In the genomic region with DNA sequence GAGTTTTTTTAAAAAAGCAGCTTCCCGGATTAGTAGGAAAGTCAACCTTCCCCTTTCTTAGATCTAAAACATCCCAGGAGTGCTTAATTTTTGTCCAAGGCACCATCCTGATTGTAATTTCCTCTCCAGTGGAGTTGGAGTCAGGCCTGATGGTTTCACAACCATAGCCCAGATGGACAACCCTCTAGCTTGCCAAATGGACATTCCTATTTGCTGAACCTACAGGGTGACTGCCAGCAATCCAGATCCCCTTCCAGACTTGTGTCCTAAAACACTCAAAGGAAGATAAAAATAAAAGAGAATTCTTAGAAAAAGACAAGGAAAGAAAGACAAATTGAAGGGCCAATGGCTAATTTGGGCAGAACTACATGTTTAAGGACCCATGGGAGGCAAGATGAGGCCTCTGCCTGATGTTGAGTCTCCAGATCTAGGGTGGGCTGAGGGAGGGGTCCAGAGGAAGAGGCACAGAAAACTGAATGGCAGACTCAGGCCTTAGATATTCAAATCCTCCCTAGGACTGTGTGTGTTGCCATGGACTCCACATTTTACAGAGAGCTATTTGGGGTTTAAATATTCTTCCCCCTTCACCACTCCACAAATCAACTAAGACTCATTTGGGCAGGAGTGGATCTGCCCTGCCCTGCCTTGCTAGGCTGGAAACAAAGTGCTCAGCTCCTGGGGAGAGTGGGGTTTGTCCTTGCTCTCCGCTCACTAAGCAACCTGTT, we compare ENCODE assay signal across 10 cellular contexts. TPM values are rescaled to one million over a fixed set of nuclear protein-coding genes. Genes with fewer than 3 reads are reported as not detected.
DNase-seq lines count a peak whose midpoint lies in the region; ATAC-seq and TF ChIP-seq lines count a peak whose summit lies in the region.
"Had no signal": no experiment of that assay in that cellular context is flagged by ENCODE, and none has a peak within 500 bp of the region (broad histone marks: within the 10 kb centered on the region; RNA-seq: fewer than 3 reads in every experiment).

No MANE protein-coding gene starts in this region.

- no peak for TF ChIP-seq POLR2A in transverse colon (IDR thresholded peaks at IDR 0.05)

- no peak for TF ChIP-seq CTCF in endodermal cell (conservative IDR thresholded peaks at IDR 0.05)
- no peak for TF ChIP-seq CTCF in transverse colon (IDR thresholded peaks at IDR 0.05)

- H3K27me3 Mint-ChIP-seq in endodermal cell (ENCODE audit: insufficient read depth) = no peaks in the 10 kb centered on the region

- H3K36me3 ChIP-seq in endodermal cell (ENCODE audit: control insufficient read depth, insufficient read depth, low read length) (no peaks in the 10 kb centered on the region), transverse colon (no peaks in the 10 kb centered on the region)
- H3K36me3 ChIP-seq: SJSA1 had no signal

- no peaks in the 10 kb centered on the region for H3K36me3 Mint-ChIP-seq in endodermal cell (ENCODE audit: low read depth)

- no peak overlapping the region for H3K27ac Mint-ChIP-seq in endodermal cell

- intact Hi-C loops in transverse colon (cut with DNase I; ENCODE audit: low total_unique reads) = no loop called here

- no peaks in the 10 kb centered on the region for H3K9me3 Mint-ChIP-seq in endodermal cell

- H3K9me3 ChIP-seq in endodermal cell (ENCODE audit: control insufficient read depth, low read length) = no peaks in the 10 kb centered on the region
- H3K9me3 ChIP-seq in transverse colon = no peaks in the 10 kb centered on the region
- H3K9me3 ChIP-seq: SJSA1 had no signal

- H3K27me3 ChIP-seq in endodermal cell (ENCODE audit: control insufficient read depth, insufficient read depth, low read length, poor library complexity, severe bottlenecking) = no peaks in the 10 kb centered on the region
- no peaks in the 10 kb centered on the region for H3K27me3 ChIP-seq in transverse colon
- H3K27me3 ChIP-seq: SJSA1 had no signal

- H3K27ac ChIP-seq in endodermal cell (ENCODE audit: low read depth, low read length) = peak overlapping the region; percentile 70
- peak overlapping the region; percentile 29 to 79 (median 66) for H3K27ac ChIP-seq in transverse colon
- H3K27ac ChIP-seq: SJSA1 had no signal

- 94 to 100% methylated on average over 2 of the region's 2 CpGs for WGBS in endodermal cell (ENCODE audit: insufficient coverage in 1 of 2, insufficient read length in 1 of 2), 2 experiments
- WGBS in transverse colon (ENCODE audit: low coverage in 1 of 2), 2 donors = 67 to 73% methylated on average over 1 to 2 of the region's 2 CpGs

- H3K4me3 ChIP-seq in endodermal cell (ENCODE audit: low read length) (no peak overlapping the region), transverse colon (no peak overlapping the region)
- H3K4me3 ChIP-seq: SJSA1 had no signal

- ATAC-seq in HG02759 (IDR thresholded peaks at IDR 0.05; ENCODE audit: unreplicated experiment) = no peak

- in situ Hi-C loops in transverse colon (cut with MboI; ENCODE audit: low pct_ligation_motif_present in 1 of 4, low pct_unique_long_range_greater_than_20kb in 1 of 4, low sequenced_read_pairs in 3 of 4) = no loop called here

- no peaks in the 10 kb centered on the region for H3K4me1 ChIP-seq in endodermal cell (ENCODE audit: control insufficient read depth, insufficient read depth, low read length)
- H3K4me1 ChIP-seq in transverse colon = peaks cover 0 to 7% (median 0%) of the 10 kb centered on the region in 4 donors
- H3K4me1 ChIP-seq: SJSA1 had no signal

- no peak for TF ChIP-seq EP300 in transverse colon (IDR thresholded peaks at IDR 0.05; ENCODE audit: low read depth)

- H3K9ac ChIP-seq in endodermal cell (ENCODE audit: extremely low read depth, low read length, poor library complexity, severe bottlenecking) = no peak overlapping the region

- H3K4me3 Mint-ChIP-seq in endodermal cell = no peak overlapping the region

- H3K4me1 Mint-ChIP-seq in endodermal cell = no peaks in the 10 kb centered on the region

- DNase-seq in NCI-H446 treated with DMSO at 0.1 percent for 48 hours (lab: John Stamatoyannopoulos, UW) (peak; percentile 39), endodermal cell (no peak), midbrain (lab: John Stamatoyannopoulos, UW) (peak; percentile 27), transverse colon (peak; percentile 44), NCI-H774 (lab: John Stamatoyannopoulos, UW) (no peak)
- no peak for DNase-seq in stimulated activated naive CD4-positive, alpha-beta T cell treated with Interleukin-2 at 50 U/mL for 16 hours (lab: John Stamatoyannopoulos, UW)
- DNase-seq: effector memory CD4-positive, alpha-beta T cell; NCI-H1694 had no signal

RNA-seq across cellular contexts. Expression of a gene that starts 38.5 kb away (rescaled TPM):
- total RNA-seq in endodermal cell (10 to 100 TPM; 69.7 to 73.4 TPM), transverse colon (10 to 100 TPM; 39.3 to 94.1 (median 58.3) TPM)
- 21.1 TPM for polyA plus RNA-seq in endodermal cell (2013, experiment 1 of 2)
- 19.6 TPM for polyA plus RNA-seq in endodermal cell (2013, experiment 2 of 2)

Comparison
In these comparisons a context has a peak if more than half of its experiments do, and no peak if none do; other contexts are left out.
1. DNase-seq: peak in NCI-H446 treated with DMSO at 0.1 percent for 48 hours (single experiment), midbrain (single experiment) and transverse colon (single experiment); none in endodermal cell (single experiment), stimulated activated naive CD4-positive, alpha-beta T cell treated with Interleukin-2 at 50 U/mL for 16 hours (single experiment) and NCI-H774 (single experiment).